8 cellular contexts compared by ENCODE assay signal in the genomic region with DNA sequence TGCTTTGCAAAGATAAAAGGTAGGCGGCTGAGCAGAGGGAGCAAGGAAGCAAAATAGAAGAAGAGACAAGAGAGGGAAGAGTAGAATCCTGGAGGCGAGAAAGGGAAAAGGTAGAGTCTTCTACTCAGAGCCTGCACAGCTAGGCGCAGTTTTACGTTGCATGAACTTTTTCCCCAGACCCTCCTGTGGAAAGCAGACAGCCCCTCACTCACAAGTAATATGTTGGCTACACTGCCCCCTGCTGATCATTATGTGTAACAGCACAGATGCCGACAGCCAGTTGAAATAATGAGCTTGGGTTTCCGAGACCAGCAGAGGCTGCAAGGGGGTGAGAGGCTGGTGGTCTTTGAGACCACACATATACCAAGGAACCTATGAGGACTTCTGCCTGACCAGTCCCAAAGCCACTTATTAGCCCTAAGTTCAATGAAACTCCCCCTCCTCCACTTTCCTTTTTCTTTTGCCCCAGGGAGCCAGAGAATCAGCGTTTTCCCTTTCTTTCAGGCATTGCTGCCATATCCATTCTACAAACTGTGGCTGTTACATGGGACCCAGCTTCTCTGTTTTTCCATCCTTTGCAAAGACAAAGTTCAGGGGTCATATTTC. TPM values are rescaled to one million over a fixed set of nuclear protein-coding genes. Genes with fewer than 3 reads are reported as not detected.
DNase-seq lines count a peak whose midpoint lies in the region; ATAC-seq lines count a peak whose summit lies in the region.

No MANE protein-coding gene starts in this region.

- POLR2A ChIA-PET in activated CD4-positive, alpha-beta T cell treated with anti-CD3 and anti-CD28 coated beads for 36 hours (lab: Charles Lee): no interaction called here
- POLR2A ChIA-PET in activated CD4-positive, alpha-beta T cell treated with anti-CD3 and anti-CD28 coated beads, Interleukin-2, amount 10 ng/mL, durations not matched to agents 7 days and 5 days (lab: Charles Lee): no interaction called here

- ATAC-seq in activated CD4-positive, alpha-beta T cell treated with anti-CD3 and anti-CD28 coated beads for 36 hours: no peak
- ATAC-seq in stimulated activated naive CD8-positive, alpha-beta T cell treated with anti-CD3 and anti-CD28 coated beads, Interleukin-15, amount 100 ng/mL, for 72 hours: no peak
- no peak for ATAC-seq in HG02588 (IDR thresholded peaks at IDR 0.05; ENCODE audit: unreplicated experiment)

- H3K4me3 Mint-ChIP-seq in activated CD4-positive, alpha-beta T cell treated with anti-CD3 and anti-CD28 coated beads for 36 hours: no peak overlapping the region
- H3K4me3 Mint-ChIP-seq in activated CD4-positive, alpha-beta T cell treated with anti-CD3 and anti-CD28 coated beads, Interleukin-2, amount 10 ng/mL, durations not matched to agents 7 days and 5 days: no peak overlapping the region
- no peak overlapping the region for H3K4me3 Mint-ChIP-seq in stimulated activated naive CD8-positive, alpha-beta T cell treated with anti-CD3 and anti-CD28 coated beads, Interleukin-15, amount 100 ng/mL, for 72 hours

- H3K27ac Mint-ChIP-seq in activated CD4-positive, alpha-beta T cell treated with anti-CD3 and anti-CD28 coated beads for 36 hours: no peak overlapping the region
- no peak overlapping the region for H3K27ac Mint-ChIP-seq in activated CD4-positive, alpha-beta T cell treated with anti-CD3 and anti-CD28 coated beads, Interleukin-2, amount 10 ng/mL, durations not matched to agents 7 days and 5 days
- no peak overlapping the region for H3K27ac Mint-ChIP-seq in stimulated activated naive CD8-positive, alpha-beta T cell treated with anti-CD3 and anti-CD28 coated beads, Interleukin-15, amount 100 ng/mL, for 72 hours

- DNase-seq in activated CD4-positive, alpha-beta T cell treated with anti-CD3 and anti-CD28 coated beads for 36 hours: peak; percentile 31
- no peak for DNase-seq in activated CD4-positive, alpha-beta T cell treated with anti-CD3 and anti-CD28 coated beads, Interleukin-2, amount 50 U/mL, for 4 hours
- DNase-seq in KBM-7 (peak; percentile 24), head of caudate nucleus (peak in 33 of 42 donors; percentile 10 to 73 (median 32)), hepatic stellate cell (ENCODE audit: low spot score) (no peak)
- peak; percentile 32 for DNase-seq in activated CD4-positive, alpha-beta T cell treated with anti-CD3 and anti-CD28 coated beads, Interleukin-2, amount 10 ng/mL, durations not matched to agents 7 days and 5 days
- DNase-seq in stimulated activated naive CD8-positive, alpha-beta T cell treated with anti-CD3 and anti-CD28 coated beads, Interleukin-15, amount 100 ng/mL, for 72 hours: peak; percentile 23 to 26

- intact Hi-C loops in activated CD4-positive, alpha-beta T cell treated with anti-CD3 and anti-CD28 coated beads for 36 hours (cut with DNase I, micrococcal nuclease): loop anchor here in 1 of 2 experiments (2.0 kb wide), 1 partner anchor 97 kb away; no protein-coding TSS in a partner anchor
- intact Hi-C loops in head of caudate nucleus (cut with DNase I): no loop called here

- no peaks in the 10 kb centered on the region for H3K9me3 Mint-ChIP-seq in activated CD4-positive, alpha-beta T cell treated with anti-CD3 and anti-CD28 coated beads for 36 hours (ENCODE audit: low read depth)
- no peaks in the 10 kb centered on the region for H3K9me3 Mint-ChIP-seq in activated CD4-positive, alpha-beta T cell treated with anti-CD3 and anti-CD28 coated beads, Interleukin-2, amount 10 ng/mL, durations not matched to agents 7 days and 5 days
- no peaks in the 10 kb centered on the region for H3K9me3 Mint-ChIP-seq in stimulated activated naive CD8-positive, alpha-beta T cell treated with anti-CD3 and anti-CD28 coated beads, Interleukin-15, amount 100 ng/mL, for 72 hours

- no peaks in the 10 kb centered on the region for H3K4me1 Mint-ChIP-seq in activated CD4-positive, alpha-beta T cell treated with anti-CD3 and anti-CD28 coated beads for 36 hours
- H3K4me1 Mint-ChIP-seq in activated CD4-positive, alpha-beta T cell treated with anti-CD3 and anti-CD28 coated beads, Interleukin-2, amount 10 ng/mL, durations not matched to agents 7 days and 5 days: no peaks in the 10 kb centered on the region
- H3K4me1 Mint-ChIP-seq in stimulated activated naive CD8-positive, alpha-beta T cell treated with anti-CD3 and anti-CD28 coated beads, Interleukin-15, amount 100 ng/mL, for 72 hours: no peaks in the 10 kb centered on the region

- H3K27me3 Mint-ChIP-seq in activated CD4-positive, alpha-beta T cell treated with anti-CD3 and anti-CD28 coated beads for 36 hours: peaks cover 35% of the 10 kb centered on the region
- peaks cover 29% of the 10 kb centered on the region for H3K27me3 Mint-ChIP-seq in activated CD4-positive, alpha-beta T cell treated with anti-CD3 and anti-CD28 coated beads, Interleukin-2, amount 10 ng/mL, durations not matched to agents 7 days and 5 days
- H3K27me3 Mint-ChIP-seq in stimulated activated naive CD8-positive, alpha-beta T cell treated with anti-CD3 and anti-CD28 coated beads, Interleukin-15, amount 100 ng/mL, for 72 hours: peaks cover 67% of the 10 kb centered on the region

- CTCF ChIA-PET in activated CD4-positive, alpha-beta T cell treated with anti-CD3 and anti-CD28 coated beads for 36 hours (lab: Charles Lee): interaction anchor here (0.5 to 2.3 kb wide), 23 partner anchors 8 to 688 kb away, joined by 3 to 11 read pairs (median 4); no protein-coding TSS in a partner anchor
- CTCF ChIA-PET in activated CD4-positive, alpha-beta T cell treated with anti-CD3 and anti-CD28 coated beads, Interleukin-2, amount 10 ng/mL, durations not matched to agents 7 days and 5 days (lab: Charles Lee): interaction anchor here (0.6 to 1.0 kb wide), 3 partner anchors 8 to 23 kb away, joined by 3 to 5 read pairs (median 5); partner anchors contain the start of gene CMTR2

- in situ Hi-C loops in KBM-7 (cut with MboI; ENCODE audit: low pct_unique_long_range_greater_than_20kb, low sequenced_read_pairs): no loop called here

- H3K36me3 Mint-ChIP-seq in activated CD4-positive, alpha-beta T cell treated with anti-CD3 and anti-CD28 coated beads for 36 hours (ENCODE audit: low read depth): no peaks in the 10 kb centered on the region
- no peaks in the 10 kb centered on the region for H3K36me3 Mint-ChIP-seq in activated CD4-positive, alpha-beta T cell treated with anti-CD3 and anti-CD28 coated beads, Interleukin-2, amount 10 ng/mL, durations not matched to agents 7 days and 5 days (ENCODE audit: low read depth)

RNA-seq across cellular contexts. Expression of gene CMTR2, which starts 22.5 kb away (rescaled TPM):
- total RNA-seq in activated CD4-positive, alpha-beta T cell treated with anti-CD3 and anti-CD28 coated beads for 36 hours: 10 to 100 TPM; 15.8 to 16.5 TPM
- total RNA-seq in activated CD4-positive, alpha-beta T cell treated with anti-CD3 and anti-CD28 coated beads, Interleukin-2, amount 10 ng/mL, durations not matched to agents 7 days and 5 days: 10 to 100 TPM; 24.2 to 25.7 TPM

RNA-seq across cellular contexts. Expression of gene CALB2, which starts 46.9 kb away (rescaled TPM):
- total RNA-seq in activated CD4-positive, alpha-beta T cell treated with anti-CD3 and anti-CD28 coated beads for 36 hours: not detected
- total RNA-seq in activated CD4-positive, alpha-beta T cell treated with anti-CD3 and anti-CD28 coated beads, Interleukin-2, amount 10 ng/mL, durations not matched to agents 7 days and 5 days: not detected

Comparison
In these comparisons a context has a peak if more than half of its experiments do, and no peak if none do; other contexts are left out.
1. DNase-seq: peak in activated CD4-positive, alpha-beta T cell treated with anti-CD3 and anti-CD28 coated beads for 36 hours (single experiment), KBM-7 (single experiment), activated CD4-positive, alpha-beta T cell treated with anti-CD3 and anti-CD28 coated beads, Interleukin-2, amount 10 ng/mL, durations not matched to agents 7 days and 5 days (single experiment), head of caudate nucleus (33 of 42) and stimulated activated naive CD8-positive, alpha-beta T cell treated with anti-CD3 and anti-CD28 coated beads, Interleukin-15, amount 100 ng/mL, for 72 hours (2 of 2); none in activated CD4-positive, alpha-beta T cell treated with anti-CD3 and anti-CD28 coated beads, Interleukin-2, amount 50 U/mL, for 4 hours (0 of 2) and hepatic stellate cell (single experiment).